34 cellular contexts compared by ENCODE assay signal in the genomic region with DNA sequence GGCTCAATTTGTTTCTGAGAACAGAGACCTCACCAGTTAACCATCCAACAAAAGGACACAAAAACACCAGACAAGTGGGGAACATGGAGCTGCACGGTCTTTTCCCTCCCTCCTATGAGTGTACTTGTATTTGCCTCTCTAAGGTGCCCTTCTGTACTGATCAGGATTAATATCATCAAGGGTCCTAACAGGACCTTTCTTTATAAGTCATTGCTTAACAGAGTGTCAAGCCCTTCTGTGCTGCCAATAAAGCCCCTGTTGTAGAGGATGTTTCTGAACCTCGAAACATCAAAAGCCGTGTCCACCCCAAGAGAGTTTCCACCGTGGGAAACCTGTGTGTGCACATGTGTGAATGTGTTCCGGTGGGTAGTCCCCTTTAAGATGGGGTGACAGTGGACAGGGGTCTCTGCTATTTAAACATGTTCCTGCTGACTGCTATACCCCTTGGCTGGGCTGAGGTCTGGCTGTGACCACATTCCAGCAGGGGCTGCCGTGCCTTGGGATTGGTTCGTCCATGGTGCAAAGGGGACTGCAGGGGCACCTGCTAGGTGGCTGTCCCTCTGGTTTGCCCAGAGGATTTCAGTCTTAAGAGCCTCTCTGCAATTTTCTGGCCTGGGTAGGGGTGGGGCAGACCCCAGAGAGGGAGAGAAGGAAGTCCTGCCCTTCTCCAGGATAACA. TPM values are rescaled to one million over a fixed set of nuclear protein-coding genes. Genes with fewer than 3 reads are reported as not detected.
"Had no signal": no experiment of that assay in that cellular context is flagged by ENCODE, and none has a peak within 500 bp of the region (broad histone marks: within the 10 kb centered on the region; RNA-seq: fewer than 3 reads in every experiment).

No MANE protein-coding gene starts in this region.

- DNase-seq: activated effector memory CD4-positive, alpha-beta T cell treated with anti-CD3 and anti-CD28 coated beads, Interleukin-2, amount 50 U/mL, for 16 hours; activated effector memory CD4-positive, alpha-beta T cell treated with Interleukin-2 at 50 U/mL for 16 hours; activated gamma-delta T cell treated with Interleukin-2 at 50 U/mL for 16 hours; activated naive CD4-positive, alpha-beta T cell; activated naive CD4-positive, alpha-beta T cell treated with anti-CD3 and anti-CD28 coated beads for 36 hours; activated naive CD4-positive, alpha-beta T cell treated with anti-CD3 and anti-CD28 coated beads, Interleukin-2, amount 10 ng/mL, durations not matched to agents 7 days and 5 days; activated naive CD4-positive, alpha-beta T cell treated with anti-CD3 and anti-CD28 coated beads, Interleukin-2, amount 50 U/mL, for 16 hours; activated naive CD4-positive, alpha-beta T cell treated with Interleukin-2 at 50 U/mL for 16 hours; activated naive CD8-positive, alpha-beta T cell treated with anti-CD3 and anti-CD28 coated beads for 36 hours; activated naive CD8-positive, alpha-beta T cell treated with anti-CD3 and anti-CD28 coated beads, Interleukin-2, amount 10 ng/mL, durations not matched to agents 7 days and 5 days; activated naive CD8-positive, alpha-beta T cell treated with anti-CD3 and anti-CD28 coated beads, Interleukin-2, amount 50 U/mL, for 24 hours; activated T-cell treated with anti-CD3 and anti-CD28 coated beads for 4 hours; activated T-cell treated with anti-CD3 and anti-CD28 coated beads, Interleukin-2, amount 50 U/mL, for 1 hour; activated T-cell treated with anti-CD3 and anti-CD28 coated beads, Interleukin-2, amount 50 U/mL, for 24 hours; activated T-cell treated with anti-CD3 and anti-CD28 coated beads, Interleukin-2, amount 50 U/mL, for 4 hours; activated T-cell treated with anti-CD3 and anti-CD28 coated beads, Interleukin-2, amount 50 U/mL, for 48 hours; activated T-cell treated with anti-CD3 and anti-CD28 coated beads, Interleukin-2, amount 50 U/mL, for 72 hours; adrenal gland; amniotic stem cell; amygdala; anterior cingulate cortex; aorta; body of pancreas; brain microvascular endothelial cell; caudate nucleus; central memory CD4-positive, alpha-beta T cell; cerebellar nuclear complex had no signal

- H3K4me3 ChIP-seq: adrenal gland, ascending aorta, body of pancreas, breast epithelium, cardiac muscle cell had no signal

- H3K4me1 ChIP-seq: adrenal gland had no signal

- ATAC-seq: activated naive CD4-positive, alpha-beta T cell treated with anti-CD3 and anti-CD28 coated beads, Interleukin-2, amount 50 U/mL, for 72 hours; activated naive CD8-positive, alpha-beta T cell treated with anti-CD3 and anti-CD28 coated beads, Interleukin-2, amount 50 U/mL, for 24 hours; activated T-cell treated with anti-CD3 and anti-CD28 coated beads, Interleukin-2, amount 50 U/mL, for 4 hours; activated T-cell treated with anti-CD3 and anti-CD28 coated beads, Interleukin-2, amount 50 U/mL, for 72 hours; activated T-helper 17 cell treated with anti-CD3 and anti-CD28 coated beads, Interleukin-2, amount 50 U/mL, for 72 hours; body of pancreas had no signal

- H3K27me3 ChIP-seq: ascending aorta, body of pancreas had no signal

- H3K27ac ChIP-seq: adrenal gland, ascending aorta, body of pancreas, brain microvascular endothelial cell, breast epithelium, cardiac muscle cell had no signal

- H3K36me3 ChIP-seq: adrenal gland, ascending aorta, brain microvascular endothelial cell, breast epithelium, cardiac muscle cell had no signal

- H3K9me3 ChIP-seq: adrenal gland, ascending aorta, body of pancreas, breast epithelium had no signal

RNA-seq across cellular contexts. Expression of gene ESRRB, which starts 6.0 kb away (rescaled TPM):
- total RNA-seq: activated naive CD4-positive, alpha-beta T cell treated with anti-CD3 and anti-CD28 coated beads for 36 hours; activated naive CD8-positive, alpha-beta T cell treated with anti-CD3 and anti-CD28 coated beads for 36 hours; astrocyte; body of pancreas; bronchial epithelial cell had no signal
